In genomic region chr1:9910425-9911178, GRCh38 we compare ENCODE assay signal across 1 cellular context.
TF ChIP-seq lines count a peak whose summit lies in the region.

No MANE protein-coding gene starts in this region.

TF ChIP-seq in K562, 482 proteins besides CTCF, POLR2A, EP300 and RAD21 (continued from another document and continues in another):
- TF ChIP-seq THAP12 (CRISPR knock-in tag; IDR thresholded peaks at IDR 0.05): peak; percentile 86
- no peak for TF ChIP-seq ZBTB8A (IDR thresholded peaks at IDR 0.05; ENCODE audit: partially characterized antibody)
- TF ChIP-seq HMG20A (CRISPR knock-in tag; conservative IDR thresholded peaks at IDR 0.05): no peak
- no peak for TF ChIP-seq ARHGAP35 (IDR thresholded peaks at IDR 0.05; ENCODE audit: partially characterized antibody)
- no peak for TF ChIP-seq ZNF217 (CRISPR knock-in tag; IDR thresholded peaks at IDR 0.05)
- TF ChIP-seq BCLAF1 (IDR thresholded peaks at IDR 0.05; ENCODE audit: borderline replicate concordance in 1 of 2, control insufficient read depth in 1 of 2, low read depth in 2 of 2, low read length in 1 of 2): 0 out of 4 replicates have a peak, but pooled peaks of 1 of the 2 experiments have one; percentile 30
- peak; percentile 59; the same call in 1 of the 2 replicates for TF ChIP-seq DPF2 (IDR thresholded peaks at IDR 0.05)
- no peak for TF ChIP-seq HNRNPL (IDR thresholded peaks at IDR 0.05; ENCODE audit: low read depth, low read length)
- no peak for TF ChIP-seq NELFE (IDR thresholded peaks at IDR 0.05; ENCODE audit: insufficient read depth, insufficient read length)
- TF ChIP-seq TFAM (CRISPR knock-in tag; conservative IDR thresholded peaks at IDR 0.05): no peak
- no peak for TF ChIP-seq MAFF (IDR thresholded peaks at IDR 0.05; ENCODE audit: low read length)
- TF ChIP-seq FUS (optimal IDR thresholded peaks at IDR 0.05; ENCODE audit: low read depth, low read length): no peak
- no peak for TF ChIP-seq SNRNP70 (optimal IDR thresholded peaks at IDR 0.05; ENCODE audit: low read depth, low read length)
- TF ChIP-seq ZNF12 (CRISPR knock-in tag; IDR thresholded peaks at IDR 0.05): no peak
- TF ChIP-seq DNMT1 (IDR thresholded peaks at IDR 0.05): no peak
- no peak for TF ChIP-seq ZNF780A (CRISPR knock-in tag; IDR thresholded peaks at IDR 0.05)
- TF ChIP-seq, protein P1, sequence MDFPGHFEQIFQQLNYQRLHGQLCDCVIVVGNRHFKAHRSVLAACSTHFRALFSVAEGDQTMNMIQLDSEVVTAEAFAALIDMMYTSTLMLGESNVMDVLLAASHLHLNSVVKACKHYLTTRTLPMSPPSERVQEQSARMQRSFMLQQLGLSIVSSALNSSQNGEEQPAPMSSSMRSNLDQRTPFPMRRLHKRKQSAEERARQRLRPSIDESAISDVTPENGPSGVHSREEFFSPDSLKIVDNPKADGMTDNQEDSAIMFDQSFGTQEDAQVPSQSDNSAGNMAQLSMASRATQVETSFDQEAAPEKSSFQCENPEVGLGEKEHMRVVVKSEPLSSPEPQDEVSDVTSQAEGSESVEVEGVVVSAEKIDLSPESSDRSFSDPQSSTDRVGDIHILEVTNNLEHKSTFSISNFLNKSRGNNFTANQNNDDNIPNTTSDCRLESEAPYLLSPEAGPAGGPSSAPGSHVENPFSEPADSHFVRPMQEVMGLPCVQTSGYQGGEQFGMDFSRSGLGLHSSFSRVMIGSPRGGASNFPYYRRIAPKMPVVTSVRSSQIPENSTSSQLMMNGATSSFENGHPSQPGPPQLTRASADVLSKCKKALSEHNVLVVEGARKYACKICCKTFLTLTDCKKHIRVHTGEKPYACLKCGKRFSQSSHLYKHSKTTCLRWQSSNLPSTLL (IDR thresholded peaks at IDR 0.05): no peak
- TF ChIP-seq ZNF124 (CRISPR knock-in tag; IDR thresholded peaks at IDR 0.05): no peak
- no peak for TF ChIP-seq MAFG (tag; conservative IDR thresholded peaks at IDR 0.05)
- TF ChIP-seq ZNF134 (CRISPR knock-in tag; conservative IDR thresholded peaks at IDR 0.05): no peak
- TF ChIP-seq ZNF146 (CRISPR knock-in tag; IDR thresholded peaks at IDR 0.05; ENCODE audit: unreplicated experiment): no peak
- no peak for TF ChIP-seq PKNOX1 (IDR thresholded peaks at IDR 0.05)
- TF ChIP-seq RREB1 (CRISPR knock-in tag; IDR thresholded peaks at IDR 0.05): no peak
- no peak for TF ChIP-seq STAT5A (IDR thresholded peaks at IDR 0.05; ENCODE audit: borderline replicate concordance, low read length)
- TF ChIP-seq MGA (IDR thresholded peaks at IDR 0.05): no peak; the same call in 1 of the 2 replicates
